ENCODE assay signal across 3 cellular contexts in genomic region chr22:21442646-21443045, GRCh38. TPM values are rescaled to one million over a fixed set of nuclear protein-coding genes. Genes with fewer than 3 reads are reported as not detected.
"Had no signal": no experiment of that assay in that cellular context is flagged by ENCODE, and none has a peak within 500 bp of the region (broad histone marks: within the 10 kb centered on the region; RNA-seq: fewer than 3 reads in every experiment).

No MANE protein-coding gene starts in this region.

RNA-seq across cellular contexts. Expression of gene RIMBP3B, which starts 59.1 kb away (rescaled TPM):
- total RNA-seq: foreskin keratinocyte, Peyer's patch had no signal
- polyA plus RNA-seq: SK-N-SH had no signal
